ENCODE assay signal across 10 cellular contexts in genomic region chr1:203234901-203235300, GRCh38. TPM values are rescaled to one million over a fixed set of nuclear protein-coding genes. Genes with fewer than 3 reads are reported as not detected.
"Had no signal": no experiment of that assay in that cellular context is flagged by ENCODE, and none has a peak within 500 bp of the region (broad histone marks: within the 10 kb centered on the region; RNA-seq: fewer than 3 reads in every experiment).

No MANE protein-coding gene starts in this region.

RNA-seq across cellular contexts. Expression of gene CHIT1, which starts 5.4 kb away (rescaled TPM):
- total RNA-seq: vagina had no signal
- polyA plus RNA-seq: urinary bladder had no signal

RNA-seq across cellular contexts. Expression of gene MYBPH, which starts 59.3 kb away (rescaled TPM):
- total RNA-seq: stomach, subcutaneous adipose tissue, temporal lobe, thoracic aorta, tibial nerve, transverse colon, upper lobe of right lung, ureter, vagina had no signal
- polyA plus RNA-seq: urinary bladder had no signal
